8 cellular contexts compared by ENCODE assay signal in genomic region chr20:36572701-36573102, GRCh38. TPM values are rescaled to one million over a fixed set of nuclear protein-coding genes. Genes with fewer than 3 reads are reported as not detected.
A peak's percentile ranks its signal among the peaks of the same experiment; 100 is the strongest.
DNase-seq lines count a peak whose midpoint lies in the region; ATAC-seq and TF ChIP-seq lines count a peak whose summit lies in the region.

No MANE protein-coding gene starts in this region.

- H3K9me3 Mint-ChIP-seq in T-cell = no peaks in the 10 kb centered on the region

- in situ Hi-C loops in astrocyte of the cerebellum (cut with HindIII; ENCODE audit: low sequenced_read_pairs) = loop anchor here (25.0 kb wide), 1 partner anchor 190 kb away; the partner anchor contains the start of gene DSN1

- no peaks in the 10 kb centered on the region for H3K27me3 ChIP-seq in layer of hippocampus (ENCODE audit: control insufficient read depth, insufficient read depth, low read length)

- CTCF ChIA-PET in T-cell (lab: Charles Lee) = interaction anchor here in 1 of 2 donors (0.5 to 1.6 kb wide), 8 partner anchors 11 to 72 kb away, joined by 3 to 9 read pairs (median 4); partner anchors contain the start of gene RAB5IF

- no peaks in the 10 kb centered on the region for H3K36me3 Mint-ChIP-seq in T-cell

- POLR2A ChIA-PET in T-cell (lab: Charles Lee) = interaction anchor here in 1 of 2 donors (0.6 to 1.1 kb wide), 6 partner anchors 15 to 605 kb away, joined by 3 to 10 read pairs (median 6); no protein-coding TSS in a partner anchor

- H3K4me3 Mint-ChIP-seq in T-cell = peak overlapping the region; percentile 84 to 87 (median 85)

- peak; percentile 19 for ATAC-seq in HG02763 (IDR thresholded peaks at IDR 0.05; ENCODE audit: unreplicated experiment)
- ATAC-seq in T-cell (replicated peaks in 1 of 4) = peak; percentile 59 to 67 (median 66)
- no peak for ATAC-seq in GM21381 (IDR thresholded peaks at IDR 0.05; ENCODE audit: unreplicated experiment)

- TF ChIP-seq CTCF in astrocyte of the cerebellum (IDR thresholded peaks at IDR 0.05; ENCODE audit: low read depth, low read length, missing control alignments) = no peak

- peak; percentile 55 for DNase-seq in EL
- DNase-seq in T-cell = peak in 31 of 34 experiments; percentile 41 to 74 (median 59)
- no peak for DNase-seq in astrocyte of the cerebellum (ENCODE audit: low read depth)
- peak; percentile 58 to 79 for DNase-seq in stimulated activated CD4-positive, alpha-beta T cell treated with anti-CD3 and anti-CD28 coated beads, Interleukin-4, amount 100 ng/mL, for 4 hours
- DNase-seq in DMS79 treated with DMSO at 0.1 percent for 48 hours (lab: John Stamatoyannopoulos, UW) = no peak

- H3K27ac Mint-ChIP-seq in T-cell = peak overlapping the region; percentile 93 to 98

- H3K27me3 Mint-ChIP-seq in T-cell = no peaks in the 10 kb centered on the region

- H3K4me3 ChIP-seq in astrocyte of the cerebellum (ENCODE audit: low read depth, low read length) = peak overlapping the region; percentile 82

- peak overlapping the region; percentile 85 for H3K27ac ChIP-seq in layer of hippocampus (ENCODE audit: low read depth, low read length)

- peaks cover 35 to 38% (median 37%) of the 10 kb centered on the region in 3 donors for H3K4me1 Mint-ChIP-seq in T-cell

RNA-seq across cellular contexts. Expression of gene TGIF2, which starts 0.7 kb away (rescaled TPM):
- 10 to 100 TPM; 31.2 to 39.7 (median 35.6) TPM for total RNA-seq in T-cell

RNA-seq across cellular contexts. Expression of gene MYL9, which starts 31.4 kb away (rescaled TPM):
- total RNA-seq in T-cell = 1 to 10 TPM in 4 of 5 donors, not detected in 1; 1.3 to 2.8 (median 1.7) TPM

RNA-seq across cellular contexts. Expression of gene RAB5IF, which starts 32.9 kb away (rescaled TPM):
- 10 to 100 TPM; 53.6 to 72.2 (median 59.9) TPM for total RNA-seq in T-cell

Comparison
In these comparisons a context has a peak if more than half of its experiments do, and no peak if none do; other contexts are left out.
1. DNase-seq: peak in EL (single experiment), T-cell (31 of 34) and stimulated activated CD4-positive, alpha-beta T cell treated with anti-CD3 and anti-CD28 coated beads, Interleukin-4, amount 100 ng/mL, for 4 hours (2 of 2); none in astrocyte of the cerebellum (single experiment) and DMS79 treated with DMSO at 0.1 percent for 48 hours (single experiment).